ENCODE assay signal across 8 cellular contexts in the genomic region with DNA sequence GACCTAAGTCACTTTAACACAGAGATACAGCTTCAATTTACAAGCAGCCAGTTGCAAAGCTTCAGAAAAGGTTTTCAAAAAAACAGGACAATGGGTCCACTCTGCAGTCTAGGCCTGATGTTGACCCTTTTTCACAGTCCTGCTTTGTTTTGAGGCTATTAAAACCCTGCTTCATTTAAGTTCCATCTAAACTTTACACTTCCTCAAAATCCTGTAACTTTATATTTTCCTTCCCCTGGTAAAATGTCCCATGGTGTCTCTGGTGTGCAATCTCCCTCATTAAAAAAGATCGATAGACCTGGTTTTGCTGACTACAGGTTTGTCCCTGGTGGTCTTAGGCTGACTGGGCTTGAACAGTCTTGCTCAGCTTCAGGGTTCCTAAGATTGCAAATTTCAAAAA. TPM values are rescaled to one million over a fixed set of nuclear protein-coding genes. Genes with fewer than 3 reads are reported as not detected.
DNase-seq lines count a peak whose midpoint lies in the region; ATAC-seq and TF ChIP-seq lines count a peak whose summit lies in the region.

No MANE protein-coding gene starts in this region.

- peaks cover 0 to 11% (median 2%) of the 10 kb centered on the region in 3 donors for H3K36me3 Mint-ChIP-seq in naive thymus-derived CD8-positive, alpha-beta T cell

- H3K27ac Mint-ChIP-seq in naive thymus-derived CD8-positive, alpha-beta T cell: peak overlapping the region; percentile 97 to 100 (median 100)

- H3K9me3 ChIP-seq in AG04450 (ENCODE audit: control insufficient read depth, insufficient read depth, low read length) (no peaks in the 10 kb centered on the region; the same call in 1 of the 2 replicates), colonic mucosa (no peaks in the 10 kb centered on the region)

- H3K9me3 Mint-ChIP-seq in naive thymus-derived CD8-positive, alpha-beta T cell: peaks cover 0 to 8% (median 0%) of the 10 kb centered on the region in 9 donors

- no peaks in the 10 kb centered on the region for H3K36me3 ChIP-seq in colonic mucosa

- H3K4me1 ChIP-seq in colonic mucosa: peaks cover 5% of the 10 kb centered on the region

- TF ChIP-seq CTCF in AG04450 (IDR thresholded peaks at IDR 0.05; ENCODE audit: low read depth, low read length) (no peak), colonic mucosa (IDR thresholded peaks at IDR 0.05) (no peak)

- CTCF ChIA-PET in AG04450 (lab: Charles Lee): interaction anchor here (0.6 kb wide), 1 partner anchor 1224 kb away, joined by 3 read pairs; no protein-coding TSS in a partner anchor

- H3K4me3 ChIP-seq in AG04450 (ENCODE audit: low read depth, low read length) (peak overlapping the region; percentile 94; the same call in 1 of the 2 replicates), colonic mucosa (peak overlapping the region; percentile 58)
- H3K4me3 ChIP-seq in Jurkat, Clone E6-1 (ENCODE audit: low read length): peak overlapping the region; percentile 87; the same call in 1 of the 2 replicates

- no peak for DNase-seq in AG04450 (ENCODE audit: low read depth, low spot score)
- DNase-seq in Jurkat, Clone E6-1 (ENCODE audit: low read depth, low spot score): no peak
- no peak for DNase-seq in colonic mucosa
- DNase-seq in naive thymus-derived CD8-positive, alpha-beta T cell: no peak
- no peak for DNase-seq in SW480 (ENCODE audit: low spot score)
- no peak for DNase-seq in NCI-H69 (lab: John Stamatoyannopoulos, UW)

- no peak overlapping the region for H3K27ac ChIP-seq in AG04450 (ENCODE audit: low read depth, low read length)
- no peak overlapping the region for H3K27ac ChIP-seq in colonic mucosa

- ATAC-seq in naive thymus-derived CD8-positive, alpha-beta T cell: no peak
- ATAC-seq in HG02884 (IDR thresholded peaks at IDR 0.05; ENCODE audit: unreplicated experiment) (no peak), HG02763 (IDR thresholded peaks at IDR 0.05; ENCODE audit: unreplicated experiment) (no peak)

- peaks cover 13 to 37% (median 35%) of the 10 kb centered on the region in 4 donors for H3K4me1 Mint-ChIP-seq in naive thymus-derived CD8-positive, alpha-beta T cell

- H3K9ac ChIP-seq in colonic mucosa (ENCODE audit: low read depth in 2 of 2, low read length in 2 of 2): peak overlapping the region in 1 of 2 donors; percentile 87

- POLR2A ChIA-PET in AG04450 (lab: Yijun Ruan, JAX): no interaction called here
- POLR2A ChIA-PET in naive thymus-derived CD8-positive, alpha-beta T cell (lab: Charles Lee): interaction anchor here (0.9 to 3.3 kb wide), 7 partner anchors 13 to 1510 kb away, joined by 3 to 22 read pairs (median 6); a partner anchor contains a TSS

- peak overlapping the region; percentile 91 to 98 (median 96) for H3K4me3 Mint-ChIP-seq in naive thymus-derived CD8-positive, alpha-beta T cell

- H3K27me3 ChIP-seq in AG04450 (ENCODE audit: control insufficient read depth, insufficient read depth, low read length): no peaks in the 10 kb centered on the region
- no peaks in the 10 kb centered on the region for H3K27me3 ChIP-seq in colonic mucosa

- intact Hi-C loops in colonic mucosa (cut with DNase I): loop anchor here (10.0 kb wide), 1 partner anchor 73 kb away; a partner anchor contains a TSS

- peaks cover 0 to 1% (median 0%) of the 10 kb centered on the region in 5 donors for H3K27me3 Mint-ChIP-seq in naive thymus-derived CD8-positive, alpha-beta T cell

RNA-seq across cellular contexts. Expression of a gene that starts 5.1 kb away (rescaled TPM):
- polyA plus RNA-seq in AG04450 (2011; rRNA removed): 602 and 612 TPM in 2 replicates
- polyA minus RNA-seq in AG04450 (2011; rRNA and poly(A)+ RNA removed): 469 and 567 TPM in 2 replicates
- polyA plus RNA-seq in Jurkat, Clone E6-1 (2012; ENCODE audit: insufficient read depth, insufficient read length): 2,775 TPM
- total RNA-seq in colonic mucosa: 1,000 to 10,000 TPM; 1,699 to 1,906 TPM
- 1,000 to 10,000 TPM; 3,382 to 3,475 TPM for total RNA-seq in naive thymus-derived CD8-positive, alpha-beta T cell
- polyA plus RNA-seq in naive thymus-derived CD8-positive, alpha-beta T cell: 1,000 to 10,000 TPM; 1,654 to 1,909 (median 1,883) TPM

RNA-seq across cellular contexts. Expression of a gene that starts 24.9 kb away (rescaled TPM):
- polyA plus RNA-seq in AG04450 (2011; rRNA removed): 3.9 and 4.7 TPM in 2 replicates
- 8.6 and 10.1 TPM in 2 replicates for polyA minus RNA-seq in AG04450 (2011; rRNA and poly(A)+ RNA removed)
- not detected for polyA plus RNA-seq in Jurkat, Clone E6-1 (2012; ENCODE audit: insufficient read depth, insufficient read length)
- 1 to 10 TPM; 6.2 to 7.7 TPM for total RNA-seq in colonic mucosa
- total RNA-seq in naive thymus-derived CD8-positive, alpha-beta T cell: 10 to 100 TPM; 11.3 to 14.2 TPM
- 1 to 10 TPM; 2.3 to 3.1 (median 3.0) TPM for polyA plus RNA-seq in naive thymus-derived CD8-positive, alpha-beta T cell

RNA-seq across cellular contexts. Expression of a gene that starts 53.8 kb away (rescaled TPM):
- polyA plus RNA-seq in AG04450 (2011; rRNA removed): 0.69 and 0.77 TPM in 2 replicates
- polyA minus RNA-seq in AG04450 (2011; rRNA and poly(A)+ RNA removed): 0.52 and 0.74 TPM in 2 replicates
- polyA plus RNA-seq in Jurkat, Clone E6-1 (2012; ENCODE audit: insufficient read depth, insufficient read length): not detected
- total RNA-seq in colonic mucosa: 1 to 10 TPM; 4.0 to 4.6 TPM
- 1 to 10 TPM; 3.9 to 4.1 TPM for total RNA-seq in naive thymus-derived CD8-positive, alpha-beta T cell
- 1 to 10 TPM; 3.1 to 4.0 (median 3.4) TPM for polyA plus RNA-seq in naive thymus-derived CD8-positive, alpha-beta T cell
